20 cellular contexts compared by ENCODE assay signal in the genomic region with DNA sequence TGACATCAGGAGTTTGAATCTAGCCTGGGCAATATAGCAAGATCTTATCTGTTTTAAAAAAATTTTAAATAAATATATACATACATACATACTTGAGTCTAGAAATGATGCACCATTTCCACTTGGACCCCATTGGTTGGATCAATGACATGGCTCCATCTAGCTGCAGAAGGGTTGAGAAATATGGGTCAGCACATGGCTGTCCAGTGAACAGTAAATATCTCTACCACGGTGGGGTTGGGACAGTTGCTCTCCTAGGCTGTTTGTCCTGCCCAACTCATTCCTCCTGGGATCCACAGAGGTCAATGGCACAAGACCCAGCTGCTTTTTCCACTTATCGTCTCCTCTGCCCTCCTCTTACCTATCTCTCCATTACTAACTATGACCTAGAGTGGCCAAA. TPM values are rescaled to one million over a fixed set of nuclear protein-coding genes. Genes with fewer than 3 reads are reported as not detected.
DNase-seq lines count a peak whose midpoint lies in the region; ATAC-seq and TF ChIP-seq lines count a peak whose summit lies in the region.
"Had no signal": no experiment of that assay in that cellular context is flagged by ENCODE, and none has a peak within 500 bp of the region (broad histone marks: within the 10 kb centered on the region; RNA-seq: fewer than 3 reads in every experiment).

No MANE protein-coding gene starts in this region.

- no TSS peak for BruUV-seq in Caco-2 (replicated peaks; lab: Mats Ljungman, UMichigan)

- peak overlapping the region; percentile 13 for H4K91ac ChIP-seq in trophoblast cell (ENCODE audit: low read depth, low read length)

- H4K8ac ChIP-seq in trophoblast cell (ENCODE audit: low read depth, low read length), result no peak overlapping the region

- no peak for TF ChIP-seq CTCF in Caco-2 (IDR thresholded peaks at IDR 0.05; ENCODE audit: insufficient read depth in 1 of 2, low read depth in 1 of 2, low read length in 1 of 2, severe bottlenecking in 1 of 2, unreplicated experiment in 1 of 2)
- no peak for TF ChIP-seq CTCF in RWPE2 (IDR thresholded peaks at IDR 0.05; ENCODE audit: poor library complexity, severe bottlenecking)
- TF ChIP-seq CTCF in choroid plexus epithelial cell (conservative IDR thresholded peaks at IDR 0.05; ENCODE audit: low read depth, low read length), result peak; percentile 9
- TF ChIP-seq CTCF in nephron progenitor cell (IDR thresholded peaks at IDR 0.05), result no peak

- peaks cover 1% of the 10 kb centered on the region; the same call in 1 of the 2 replicates for H3K36me3 ChIP-seq in Caco-2 (ENCODE audit: control insufficient read depth, insufficient read depth, low read length)
- no peaks in the 10 kb centered on the region; the same call in 1 of the 2 replicates for H3K36me3 ChIP-seq in RWPE2 (ENCODE audit: low read depth)
- H3K36me3 ChIP-seq in trophoblast cell (ENCODE audit: control insufficient read depth in 1 of 2, insufficient read depth in 2 of 2, low read length in 2 of 2), result peaks cover 0 to 2% of the 10 kb centered on the region in 2 experiments

- intact Hi-C loops in Caco-2 (cut with micrococcal nuclease; ENCODE audit: unreplicated experiment), result loop anchor here (1.0 kb wide), 1 partner anchor 15 kb away; no protein-coding TSS in a partner anchor

- H3K27me3 ChIP-seq in Caco-2 (replicated peaks; ENCODE audit: control insufficient read depth, insufficient read depth, low read length) (no peaks in the 10 kb centered on the region), RWPE2 (ENCODE audit: insufficient read depth, poor library complexity, severe bottlenecking) (no peaks in the 10 kb centered on the region), trophoblast cell (ENCODE audit: insufficient read depth, low read length) (no peaks in the 10 kb centered on the region)

- no peak overlapping the region for H3K4ac ChIP-seq in trophoblast cell (ENCODE audit: low read depth, low read length)

- H3K9me3 Mint-ChIP-seq in Caco-2 (ENCODE audit: unreplicated experiment) (no peaks in the 10 kb centered on the region), nephron progenitor cell (no peaks in the 10 kb centered on the region)
- H3K9me3 Mint-ChIP-seq: CD8-positive, alpha-beta T cell; GM23338 had no signal

- CTCF ChIA-PET in Caco-2 (lab: Charles Lee), result interaction anchor here (1.2 to 2.4 kb wide), 3 partner anchors 14 to 30 kb away, joined by 8 to 17 read pairs (median 15); no protein-coding TSS in a partner anchor

- H3K4me1 ChIP-seq in Caco-2 (peaks cover 17% of the 10 kb centered on the region), RWPE2 (ENCODE audit: insufficient read depth, poor library complexity, severe bottlenecking) (peaks cover 29% of the 10 kb centered on the region), trophoblast cell (ENCODE audit: control insufficient read depth in 1 of 2, insufficient read depth in 2 of 2, low read length in 2 of 2) (peaks cover 11% of the 10 kb centered on the region in 2 experiments)
- H3K4me1 ChIP-seq: HAP-1 had no signal

- no peak overlapping the region for H4K12ac ChIP-seq in trophoblast cell (ENCODE audit: low read depth, low read length)

- H3K27ac ChIP-seq in RWPE2 (ENCODE audit: poor library complexity, severe bottlenecking) (peak overlapping the region; percentile 42), trophoblast cell (ENCODE audit: low read depth, low read length) (peak overlapping the region; percentile 22)
- H3K27ac ChIP-seq: HL-60 had no signal

- H2BK12ac ChIP-seq in trophoblast cell (ENCODE audit: low read length), result no peak overlapping the region

- H3K9ac ChIP-seq in trophoblast cell (ENCODE audit: low read length), result no peak overlapping the region

- H3K18ac ChIP-seq in trophoblast cell (ENCODE audit: low read length), result no peak overlapping the region

- H2AK5ac ChIP-seq in trophoblast cell (ENCODE audit: low read length), result no peak overlapping the region

- WGBS in trophoblast cell (ENCODE audit: extremely low coverage, insufficient coverage, insufficient read length), result no CpG with 5 or more reads among the region's 2 CpGs

- H2BK120ac ChIP-seq in trophoblast cell (ENCODE audit: insufficient read depth, low read length, poor library complexity), result no peak overlapping the region

- no peaks in the 10 kb centered on the region for H3K79me1 ChIP-seq in trophoblast cell (ENCODE audit: low read length)

- H3K14ac ChIP-seq in trophoblast cell (ENCODE audit: low read length), result no peak overlapping the region

- no peaks in the 10 kb centered on the region for H3K27me3 Mint-ChIP-seq in Caco-2 (ENCODE audit: insufficient read depth, unreplicated experiment)
- H3K27me3 Mint-ChIP-seq in nephron progenitor cell (ENCODE audit: low read depth, poor library complexity), result no peaks in the 10 kb centered on the region

- no peak overlapping the region for H3K4me2 ChIP-seq in trophoblast cell (ENCODE audit: low read length)
- H3K4me2 ChIP-seq: GM23338 had no signal

- no peak overlapping the region for H3K23ac ChIP-seq in trophoblast cell (ENCODE audit: low read length)

- H3K4me3 ChIP-seq in Caco-2 (ENCODE audit: low read depth, low read length) (no peak overlapping the region), RWPE2 (ENCODE audit: severe bottlenecking) (no peak overlapping the region), choroid plexus epithelial cell (ENCODE audit: low read depth, low read length) (no peak overlapping the region), trophoblast cell (ENCODE audit: low read depth, low read length) (no peak overlapping the region)
- H3K4me3 ChIP-seq: GM23338, HAP-1 had no signal

- H3K4me3 Mint-ChIP-seq in Caco-2 (ENCODE audit: unreplicated experiment) (no peak overlapping the region), nephron progenitor cell (no peak overlapping the region)
- H3K4me3 Mint-ChIP-seq: CD8-positive, alpha-beta T cell; GM23338 had no signal

- ATAC-seq in RWPE2 (ENCODE audit: low read depth), result no peak
- ATAC-seq: CD8-positive, alpha-beta T cell; GM23338; Panc1 had no signal

- H3K4me1 Mint-ChIP-seq in Caco-2 (ENCODE audit: low read depth, unreplicated experiment), result peaks cover 8% of the 10 kb centered on the region
- H3K4me1 Mint-ChIP-seq in nephron progenitor cell, result no peaks in the 10 kb centered on the region

- no peak overlapping the region for H2BK5ac ChIP-seq in trophoblast cell (ENCODE audit: low read depth, low read length, poor library complexity)

- DNase-seq in Caco-2 (no peak), RWPE2 (ENCODE audit: low spot score) (no peak), choroid plexus epithelial cell (ENCODE audit: low read depth) (no peak), trophoblast cell (no peak), NCI-H2081 treated with DMSO at 0.1 percent for 48 hours (lab: John Stamatoyannopoulos, UW) (no peak), nephron progenitor cell (no peak)
- no peak for DNase-seq in stimulated activated CD4-positive, alpha-beta T cell treated with anti-CD3 and anti-CD28 coated beads, Interleukin-15, amount 100 ng/mL, for 24 hours
- DNase-seq: AML-193; C1 segment of cervical spinal cord; Calu3; CD8-positive, alpha-beta T cell; Karpas-422; NCI-H1417; NCI-H1694 treated with DMSO at 0.1 percent for 48 hours; NCI-H748 treated with DMSO at 0.1 percent for 48 hours; NK-92 treated with Interleukin-12 subunit alpha and Interleukin-12 subunit beta, amount 100 ng/mL, for 24 hours had no signal

- H3K27ac Mint-ChIP-seq in Caco-2 (ENCODE audit: unreplicated experiment) (peak overlapping the region; percentile 74), nephron progenitor cell (no peak overlapping the region)
- H3K27ac Mint-ChIP-seq: CD8-positive, alpha-beta T cell; GM23338 had no signal

- H3K36me3 Mint-ChIP-seq in Caco-2 (ENCODE audit: insufficient read depth, unreplicated experiment) (peaks cover 28% of the 10 kb centered on the region), nephron progenitor cell (ENCODE audit: low read depth) (peaks cover 47% of the 10 kb centered on the region)
- H3K36me3 Mint-ChIP-seq: CD8-positive, alpha-beta T cell had no signal

- H3K79me2 ChIP-seq in trophoblast cell (ENCODE audit: control insufficient read depth, insufficient read depth, low read length, poor library complexity), result no peaks in the 10 kb centered on the region

- no peaks in the 10 kb centered on the region for H3K9me3 ChIP-seq in Caco-2
- H3K9me3 ChIP-seq in RWPE2 (ENCODE audit: severe bottlenecking), result no peaks in the 10 kb centered on the region
- no peaks in the 10 kb centered on the region for H3K9me3 ChIP-seq in trophoblast cell (ENCODE audit: insufficient read depth, low read depth, low read length)
- H3K9me3 ChIP-seq: HAP-1 had no signal

- POLR2A ChIA-PET in Caco-2 (lab: Charles Lee), result interaction anchor here (0.9 to 1.0 kb wide), 2 partner anchors 15 to 24 kb away, joined by 3 to 4 read pairs; partner anchors contain the start of gene PLEKHH1

- H2AFZ ChIP-seq in trophoblast cell (ENCODE audit: insufficient read depth, low read length, poor library complexity), result no peak overlapping the region
- H2AFZ ChIP-seq: GM23338 had no signal

RNA-seq across cellular contexts. Expression of gene PLEKHH1, which starts 23.6 kb away (rescaled TPM):
- total RNA-seq in Caco-2 (2022), result 32.4 and 41.2 TPM in 2 replicates
- 5.5 and 5.9 TPM in 2 replicates for polyA plus RNA-seq in trophoblast cell (2013)

RNA-seq across cellular contexts. Expression of gene PIGH, which starts 43.4 kb away (rescaled TPM):
- total RNA-seq in Caco-2 (2022), result 16.9 and 20.4 TPM in 2 replicates
- polyA plus RNA-seq in trophoblast cell (2013), result 12.0 and 12.8 TPM in 2 replicates
